In the genomic region with DNA sequence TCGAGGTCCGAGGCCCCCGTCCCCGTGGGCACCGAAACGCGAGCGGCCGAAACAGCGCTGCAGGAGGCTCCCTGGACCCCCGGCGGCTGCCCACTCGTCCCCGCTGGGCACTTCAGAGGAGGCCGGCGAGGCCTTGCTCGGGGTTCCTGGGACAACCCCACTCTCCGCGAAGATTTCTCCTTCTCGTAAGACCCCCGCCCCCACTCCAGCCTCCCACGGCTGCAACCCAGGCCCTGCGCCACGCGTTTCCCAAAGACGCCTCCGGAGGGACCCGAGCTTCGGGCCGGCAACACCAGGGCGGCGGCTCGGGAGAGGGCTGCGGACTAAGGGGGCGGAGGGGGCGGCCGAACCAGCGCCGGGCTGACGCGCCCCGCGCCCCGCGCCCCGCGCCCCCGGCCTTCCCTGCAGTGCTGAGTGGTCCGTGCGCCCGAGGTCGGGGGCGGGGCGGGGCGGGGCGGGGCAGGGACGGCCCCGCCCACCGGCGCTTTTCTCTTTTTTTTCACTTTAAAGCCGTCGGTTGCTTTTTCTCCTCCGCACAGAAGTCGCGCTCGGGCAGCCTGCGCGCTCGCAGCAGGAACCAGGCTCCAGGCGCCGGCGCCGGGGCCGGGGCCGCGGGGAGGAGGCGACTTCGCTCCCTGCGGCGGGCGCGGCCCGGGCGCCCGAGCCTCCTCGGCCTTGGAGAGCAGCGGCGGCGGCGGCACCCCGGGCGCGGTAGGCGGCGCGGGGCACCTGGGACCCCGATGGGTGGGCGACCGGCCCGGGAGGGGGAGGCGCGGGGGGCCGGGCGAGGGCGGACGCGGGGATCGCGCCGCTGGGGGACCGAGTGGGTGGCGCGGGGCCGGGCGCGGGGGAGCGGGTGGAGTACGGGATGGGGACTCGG, we compare ENCODE assay signal across 7 cellular contexts. TPM values are rescaled to one million over a fixed set of nuclear protein-coding genes. Genes with fewer than 3 reads are reported as not detected.
DNase-seq lines count a peak whose midpoint lies in the region; ATAC-seq, FAIRE-seq and TF ChIP-seq lines count a peak whose summit lies in the region.

A gene (plus strand): TSS at position 534 of the 880 bp plus-strand sequence. CDS start 62,998 bp downstream, outside the sequence.

- peak within 1 kb of the TSS; percentile 98 for H3K9ac ChIP-seq in astrocyte (ENCODE audit: low read length)

- H3K4me3 Mint-ChIP-seq in astrocyte (ENCODE audit: unreplicated experiment): peak within 1 kb of the TSS; percentile 82

- peaks cover 28% of the 10 kb centered on the region for H3K4me1 Mint-ChIP-seq in astrocyte (ENCODE audit: low read depth, unreplicated experiment)

- peaks cover 8% of the 10 kb centered on the region for H3K9me3 Mint-ChIP-seq in astrocyte (ENCODE audit: unreplicated experiment)

- H3K27me3 Mint-ChIP-seq in astrocyte (ENCODE audit: low read depth, unreplicated experiment): no peaks in the 10 kb centered on the region

- H4K20me1 ChIP-seq in astrocyte (ENCODE audit: insufficient read depth, low read length): peaks cover 42% of the 10 kb centered on the region
- H4K20me1 ChIP-seq in hepatocyte (ENCODE audit: insufficient read depth, poor library complexity, severe bottlenecking): peaks cover 38% of the 10 kb centered on the region

- in situ Hi-C loops in GM13977 (cut with MboI; ENCODE audit: low pct_unique_long_range_greater_than_20kb, low sequenced_read_pairs, unreplicated experiment): no loop called here

- peak within 1 kb of the TSS; percentile 60 for H3K27ac Mint-ChIP-seq in astrocyte (ENCODE audit: unreplicated experiment)

- DNase-seq in GM13977 (ENCODE audit: low spot score): peak; percentile 86
- peak; percentile 7 to 39 for DNase-seq in Kasumi-1 (lab: John Stamatoyannopoulos, UW)
- DNase-seq in T-helper 2 cell: peak; percentile 16 to 84 (median 44)
- DNase-seq in astrocyte (ENCODE audit: low read depth): peak; percentile 57
- DNase-seq in hepatocyte (ENCODE audit: low spot score): peak; percentile 92
- DNase-seq in putamen (ENCODE audit: low spot score): peak; percentile 89

- WGBS in hepatocyte (ENCODE audit: low lambda C conversion rate, missing lambda C conversion rate): 3% methylated on average over 26 of the region's 119 CpGs

- H3K4me2 ChIP-seq in astrocyte (ENCODE audit: low read length) (peak within 1 kb of the TSS; percentile 100), hepatocyte (peak within 1 kb of the TSS; percentile 95)

- peaks cover 4% of the 10 kb centered on the region for H3K9me3 ChIP-seq in astrocyte (ENCODE audit: insufficient read depth, low read depth, low read length)
- no peaks in the 10 kb centered on the region for H3K9me3 ChIP-seq in hepatocyte (ENCODE audit: low read depth)

- no peak for ATAC-seq in HG03175 (IDR thresholded peaks at IDR 0.05; ENCODE audit: unreplicated experiment)

- H3K27me3 ChIP-seq in astrocyte (ENCODE audit: insufficient read depth, low read length): no peaks in the 10 kb centered on the region
- no peaks in the 10 kb centered on the region for H3K27me3 ChIP-seq in hepatocyte

- H3K36me3 Mint-ChIP-seq in astrocyte (ENCODE audit: low read depth, unreplicated experiment): peaks cover 8% of the 10 kb centered on the region

- no peak for FAIRE-seq in astrocyte (lab: Jason Lieb, UNC)

- H3K4me3 ChIP-seq in astrocyte (ENCODE audit: insufficient read depth, low read depth, low read length) (peak within 1 kb of the TSS; percentile 99), hepatocyte (peak within 1 kb of the TSS; percentile 98)

- TF ChIP-seq CTCF in GM13977 (IDR thresholded peaks at IDR 0.05; ENCODE audit: extremely low read depth, insufficient read depth, missing control alignments) (no peak), astrocyte (IDR thresholded peaks at IDR 0.05; ENCODE audit: insufficient read depth, low read depth, low read length) (no peak), hepatocyte (IDR thresholded peaks at IDR 0.05; ENCODE audit: poor library complexity) (no peak)

- H2AFZ ChIP-seq in astrocyte (ENCODE audit: low read depth, low read length) (peak within 1 kb of the TSS; percentile 31), hepatocyte (peak within 1 kb of the TSS; percentile 62)

- H3K79me2 ChIP-seq in astrocyte (ENCODE audit: insufficient read depth, low read length): peaks cover 42% of the 10 kb centered on the region
- H3K79me2 ChIP-seq in hepatocyte: peaks cover 44% of the 10 kb centered on the region

- H3K4me1 ChIP-seq in astrocyte (ENCODE audit: insufficient read depth, low read length) (peaks cover 36% of the 10 kb centered on the region), hepatocyte (ENCODE audit: insufficient read depth) (peaks cover 33% of the 10 kb centered on the region)

- H3K27ac ChIP-seq in astrocyte (ENCODE audit: low read depth, low read length) (peak within 1 kb of the TSS; percentile 83), hepatocyte (peak within 1 kb of the TSS; percentile 89)

- H3K36me3 ChIP-seq in astrocyte (ENCODE audit: insufficient read depth, low read length): peaks cover 3% of the 10 kb centered on the region
- no peaks in the 10 kb centered on the region for H3K36me3 ChIP-seq in hepatocyte (replicated peaks; ENCODE audit: insufficient read depth, low read depth)

- H3K9me2 ChIP-seq in hepatocyte (replicated peaks; ENCODE audit: insufficient read depth): no peaks in the 10 kb centered on the region

RNA-seq across cellular contexts. Expression of the gene that starts here (rescaled TPM):
- 53.5 and 56.7 TPM in 2 replicates for total RNA-seq in astrocyte
- total RNA-seq in hepatocyte: 61.3 and 66.9 TPM in 2 replicates
- polyA plus RNA-seq in hepatocyte: 75.3 and 102 TPM in 2 replicates

Comparison
In these comparisons a context has a peak if more than half of its experiments do, and no peak if none do; other contexts are left out.
1. DNase-seq: peak in every context shown above with its lines; median percentile 92 in hepatocyte; 89 in putamen; 86 in GM13977; 57 in astrocyte; 44 in T-helper 2 cell; 23 in Kasumi-1.